1 cellular context compared by ENCODE assay signal in genomic region chr20:32526125-32526524, GRCh38.
A peak's percentile ranks its signal among the peaks of the same experiment; 100 is the strongest.
TF ChIP-seq lines count a peak whose summit lies in the region.

No MANE protein-coding gene starts in this region.

TF ChIP-seq in GM12878, 131 proteins besides CTCF, POLR2A, EP300 and RAD21:
- TF ChIP-seq RELA (IDR thresholded peaks at IDR 0.05; ENCODE audit: borderline replicate concordance, partially characterized antibody) = peak; percentile 79
- TF ChIP-seq HSF1 (IDR thresholded peaks at IDR 0.05; ENCODE audit: low read depth, low read length) = no peak
- peak; percentile 61 for TF ChIP-seq RUNX3 (IDR thresholded peaks at IDR 0.05; ENCODE audit: low read length)
- TF ChIP-seq BCL11A (IDR thresholded peaks at IDR 0.05; ENCODE audit: low read depth, low read length) = no peak
- TF ChIP-seq MAX (IDR thresholded peaks at IDR 0.05; ENCODE audit: low read depth, low read length) = no peak
- peak; percentile 79; the same call in 1 of the 2 replicates for TF ChIP-seq RELB (IDR thresholded peaks at IDR 0.05; ENCODE audit: low read depth)
- TF ChIP-seq ZNF687 (IDR thresholded peaks at IDR 0.05) = no peak
- TF ChIP-seq E4F1 (IDR thresholded peaks at IDR 0.05; ENCODE audit: borderline replicate concordance, partially characterized antibody) = no peak
- no peak for TF ChIP-seq WRNIP1 (IDR thresholded peaks at IDR 0.05; ENCODE audit: borderline replicate concordance, low read depth, low read length)
- no peak for TF ChIP-seq JUNB (IDR thresholded peaks at IDR 0.05)
- 0 out of 2 replicates have a peak, but pooled peaks have one; percentile 30 for TF ChIP-seq FOXM1 (IDR thresholded peaks at IDR 0.05; ENCODE audit: low read depth, low read length)
- no peak for TF ChIP-seq ELK1 (IDR thresholded peaks at IDR 0.05; ENCODE audit: low read depth, low read length)
- TF ChIP-seq BCL3 (IDR thresholded peaks at IDR 0.05; ENCODE audit: borderline replicate concordance, insufficient read depth, low read depth, low read length, poor library complexity, severe bottlenecking) = peak; percentile 53
- TF ChIP-seq ZBTB4 (CRISPR knock-in tag; IDR thresholded peaks at IDR 0.05) = no peak
- no peak for TF ChIP-seq ZZZ3 (IDR thresholded peaks at IDR 0.05; ENCODE audit: control insufficient read depth, insufficient read length, low read depth)
- no peak for TF ChIP-seq TARDBP (IDR thresholded peaks at IDR 0.05; ENCODE audit: borderline replicate concordance)
- peak; percentile 75 for TF ChIP-seq MEF2B (IDR thresholded peaks at IDR 0.05; ENCODE audit: partially characterized antibody, poor library complexity, severe bottlenecking)
- TF ChIP-seq ZSCAN29 (IDR thresholded peaks at IDR 0.05) = no peak
- no peak for TF ChIP-seq MEF2A (IDR thresholded peaks at IDR 0.05; ENCODE audit: insufficient read depth, low read depth, low read length)
- TF ChIP-seq RBBP5 (conservative IDR thresholded peaks at IDR 0.05) = no peak
- TF ChIP-seq ZNF384 (IDR thresholded peaks at IDR 0.05; ENCODE audit: borderline replicate concordance, low read depth, low read length) = peak; percentile 39; the same call in 1 of the 2 replicates
- TF ChIP-seq SPI1 (IDR thresholded peaks at IDR 0.05; ENCODE audit: borderline replicate concordance, insufficient read depth, low read depth, low read length) = no peak
- peak; percentile 36 to 53; a peak in 2 of 4 replicates for TF ChIP-seq IKZF2 (IDR thresholded peaks at IDR 0.05)
- peak; percentile 50 for TF ChIP-seq IKZF1 (conservative IDR thresholded peaks at IDR 0.05)
- peak; percentile 42; the same call in 1 of the 2 replicates for TF ChIP-seq EED (IDR thresholded peaks at IDR 0.05; ENCODE audit: low read depth)
- TF ChIP-seq CREB1 (IDR thresholded peaks at IDR 0.05; ENCODE audit: low read depth) = no peak
- peak; percentile 54; the same call in 1 of the 2 replicates for TF ChIP-seq NFIC (IDR thresholded peaks at IDR 0.05; ENCODE audit: low read depth, low read length)
- no peak for TF ChIP-seq NRF1 (conservative IDR thresholded peaks at IDR 0.05; ENCODE audit: low read depth, low read length)
